1 cellular context compared by ENCODE assay signal in genomic region chr11:62725686-62726085, GRCh38.
A peak's percentile ranks its signal among the peaks of the same experiment; 100 is the strongest.
TF ChIP-seq lines count a peak whose summit lies in the region.

No MANE protein-coding gene starts in this region.

TF ChIP-seq in HepG2, 621 proteins besides CTCF, POLR2A, EP300 and RAD21:
- peak; percentile 14; the same call in 1 of the 2 replicates for TF ChIP-seq HNF1A (IDR thresholded peaks at IDR 0.05; ENCODE audit: low read depth)
- TF ChIP-seq HNF1A (CRISPR knock-in tag; IDR thresholded peaks at IDR 0.05; ENCODE audit: borderline replicate concordance) = no peak
- TF ChIP-seq CREM (IDR thresholded peaks at IDR 0.05) = peak; percentile 24; the same call in 1 of the 2 replicates
- no peak for TF ChIP-seq CREM (CRISPR knock-in tag; IDR thresholded peaks at IDR 0.05)
- TF ChIP-seq ZC3H13 (CRISPR knock-in tag; IDR thresholded peaks at IDR 0.05) = 0 out of 2 replicates have a peak, but pooled peaks have one; percentile 40
- no peak for TF ChIP-seq SATB2 (CRISPR knock-in tag; IDR thresholded peaks at IDR 0.05)
- no peak for TF ChIP-seq ZFP37 (CRISPR knock-in tag; IDR thresholded peaks at IDR 0.05; ENCODE audit: borderline replicate concordance)
- TF ChIP-seq, protein P1, sequence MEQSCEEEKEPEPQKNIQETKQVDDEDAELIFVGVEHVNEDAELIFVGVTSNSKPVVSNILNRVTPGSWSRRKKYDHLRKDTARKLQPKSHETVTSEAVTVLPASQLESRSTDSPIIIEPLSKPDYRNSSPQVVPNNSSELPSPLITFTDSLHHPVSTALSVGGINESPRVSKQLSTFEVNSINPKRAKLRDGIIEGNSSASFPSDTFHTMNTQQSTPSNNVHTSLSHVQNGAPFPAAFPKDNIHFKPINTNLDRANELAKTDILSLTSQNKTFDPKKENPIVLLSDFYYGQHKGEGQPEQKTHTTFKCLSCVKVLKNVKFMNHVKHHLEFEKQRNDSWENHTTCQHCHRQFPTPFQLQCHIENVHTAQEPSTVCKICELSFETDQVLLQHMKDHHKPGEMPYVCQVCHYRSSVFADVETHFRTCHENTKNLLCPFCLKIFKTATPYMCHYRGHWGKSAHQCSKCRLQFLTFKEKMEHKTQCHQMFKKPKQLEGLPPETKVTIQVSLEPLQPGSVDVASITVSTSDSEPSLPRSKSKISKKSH (CRISPR knock-in tag; IDR thresholded peaks at IDR 0.05; ENCODE audit: borderline replicate concordance) = no peak
- TF ChIP-seq GABPA (IDR thresholded peaks at IDR 0.05; ENCODE audit: low read depth, low read length) = no peak
- TF ChIP-seq GABPA (CRISPR knock-in tag; IDR thresholded peaks at IDR 0.05; ENCODE audit: low read depth) = 0 out of 2 replicates have a peak, but pooled peaks have one; percentile 15
- TF ChIP-seq MEIS1 (CRISPR knock-in tag; IDR thresholded peaks at IDR 0.05; ENCODE audit: borderline replicate concordance) = no peak
- TF ChIP-seq TCF12 (IDR thresholded peaks at IDR 0.05) = no peak
- no peak for TF ChIP-seq TCF12 (CRISPR knock-in tag; IDR thresholded peaks at IDR 0.05)
- TF ChIP-seq ZNF530 (CRISPR knock-in tag; IDR thresholded peaks at IDR 0.05; ENCODE audit: low read depth) = no peak
- no peak for TF ChIP-seq E2F5 (CRISPR knock-in tag; conservative IDR thresholded peaks at IDR 0.05)
- TF ChIP-seq, protein P2, sequence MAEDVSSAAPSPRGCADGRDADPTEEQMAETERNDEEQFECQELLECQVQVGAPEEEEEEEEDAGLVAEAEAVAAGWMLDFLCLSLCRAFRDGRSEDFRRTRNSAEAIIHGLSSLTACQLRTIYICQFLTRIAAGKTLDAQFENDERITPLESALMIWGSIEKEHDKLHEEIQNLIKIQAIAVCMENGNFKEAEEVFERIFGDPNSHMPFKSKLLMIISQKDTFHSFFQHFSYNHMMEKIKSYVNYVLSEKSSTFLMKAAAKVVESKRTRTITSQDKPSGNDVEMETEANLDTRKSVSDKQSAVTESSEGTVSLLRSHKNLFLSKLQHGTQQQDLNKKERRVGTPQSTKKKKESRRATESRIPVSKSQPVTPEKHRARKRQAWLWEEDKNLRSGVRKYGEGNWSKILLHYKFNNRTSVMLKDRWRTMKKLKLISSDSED (CRISPR knock-in tag; IDR thresholded peaks at IDR 0.05) = no peak
- no peak for TF ChIP-seq NFE2L1 (CRISPR knock-in tag; IDR thresholded peaks at IDR 0.05; ENCODE audit: borderline replicate concordance)
- TF ChIP-seq ZNF367 (CRISPR knock-in tag; IDR thresholded peaks at IDR 0.05; ENCODE audit: borderline replicate concordance) = no peak
- TF ChIP-seq ARNT (IDR thresholded peaks at IDR 0.05) = no peak
- TF ChIP-seq ZNF264 (CRISPR knock-in tag; IDR thresholded peaks at IDR 0.05) = peak; percentile 93; the same call in 1 of the 2 replicates
- TF ChIP-seq SMYD3 (CRISPR knock-in tag; IDR thresholded peaks at IDR 0.05) = no peak
- peak; percentile 36; the same call in 1 of the 2 replicates for TF ChIP-seq SAP130 (CRISPR knock-in tag; IDR thresholded peaks at IDR 0.05; ENCODE audit: low read depth)
- TF ChIP-seq, protein P3, sequence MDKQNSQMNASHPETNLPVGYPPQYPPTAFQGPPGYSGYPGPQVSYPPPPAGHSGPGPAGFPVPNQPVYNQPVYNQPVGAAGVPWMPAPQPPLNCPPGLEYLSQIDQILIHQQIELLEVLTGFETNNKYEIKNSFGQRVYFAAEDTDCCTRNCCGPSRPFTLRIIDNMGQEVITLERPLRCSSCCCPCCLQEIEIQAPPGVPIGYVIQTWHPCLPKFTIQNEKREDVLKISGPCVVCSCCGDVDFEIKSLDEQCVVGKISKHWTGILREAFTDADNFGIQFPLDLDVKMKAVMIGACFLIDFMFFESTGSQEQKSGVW (CRISPR knock-in tag; IDR thresholded peaks at IDR 0.05; ENCODE audit: borderline replicate concordance) = no peak
- no peak for TF ChIP-seq ERF (CRISPR knock-in tag; IDR thresholded peaks at IDR 0.05)
- no peak for TF ChIP-seq CCDC6 (CRISPR knock-in tag; IDR thresholded peaks at IDR 0.05)
- no peak for TF ChIP-seq ATF5 (CRISPR knock-in tag; IDR thresholded peaks at IDR 0.05; ENCODE audit: low read depth)
- no peak for TF ChIP-seq NCOA5 (CRISPR knock-in tag; IDR thresholded peaks at IDR 0.05)
- no peak for TF ChIP-seq ZBTB1 (CRISPR knock-in tag; IDR thresholded peaks at IDR 0.05; ENCODE audit: borderline replicate concordance)
- TF ChIP-seq POLR2AphosphoS5 (IDR thresholded peaks at IDR 0.05; ENCODE audit: low read depth, low read length) = peak; percentile 46
- no peak for TF ChIP-seq ZNF552 (CRISPR knock-in tag; IDR thresholded peaks at IDR 0.05; ENCODE audit: borderline replicate concordance)
- no peak for TF ChIP-seq ZNF570 (CRISPR knock-in tag; IDR thresholded peaks at IDR 0.05; ENCODE audit: borderline replicate concordance)
- TF ChIP-seq, protein P4, sequence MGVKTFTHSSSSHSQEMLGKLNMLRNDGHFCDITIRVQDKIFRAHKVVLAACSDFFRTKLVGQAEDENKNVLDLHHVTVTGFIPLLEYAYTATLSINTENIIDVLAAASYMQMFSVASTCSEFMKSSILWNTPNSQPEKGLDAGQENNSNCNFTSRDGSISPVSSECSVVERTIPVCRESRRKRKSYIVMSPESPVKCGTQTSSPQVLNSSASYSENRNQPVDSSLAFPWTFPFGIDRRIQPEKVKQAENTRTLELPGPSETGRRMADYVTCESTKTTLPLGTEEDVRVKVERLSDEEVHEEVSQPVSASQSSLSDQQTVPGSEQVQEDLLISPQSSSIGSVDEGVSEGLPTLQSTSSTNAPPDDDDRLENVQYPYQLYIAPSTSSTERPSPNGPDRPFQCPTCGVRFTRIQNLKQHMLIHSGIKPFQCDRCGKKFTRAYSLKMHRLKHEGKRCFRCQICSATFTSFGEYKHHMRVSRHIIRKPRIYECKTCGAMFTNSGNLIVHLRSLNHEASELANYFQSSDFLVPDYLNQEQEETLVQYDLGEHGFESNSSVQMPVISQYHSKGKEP (CRISPR knock-in tag; IDR thresholded peaks at IDR 0.05) = no peak
- TF ChIP-seq RFX5 (IDR thresholded peaks at IDR 0.05; ENCODE audit: low read depth, low read length) = no peak
- TF ChIP-seq, protein P5, sequence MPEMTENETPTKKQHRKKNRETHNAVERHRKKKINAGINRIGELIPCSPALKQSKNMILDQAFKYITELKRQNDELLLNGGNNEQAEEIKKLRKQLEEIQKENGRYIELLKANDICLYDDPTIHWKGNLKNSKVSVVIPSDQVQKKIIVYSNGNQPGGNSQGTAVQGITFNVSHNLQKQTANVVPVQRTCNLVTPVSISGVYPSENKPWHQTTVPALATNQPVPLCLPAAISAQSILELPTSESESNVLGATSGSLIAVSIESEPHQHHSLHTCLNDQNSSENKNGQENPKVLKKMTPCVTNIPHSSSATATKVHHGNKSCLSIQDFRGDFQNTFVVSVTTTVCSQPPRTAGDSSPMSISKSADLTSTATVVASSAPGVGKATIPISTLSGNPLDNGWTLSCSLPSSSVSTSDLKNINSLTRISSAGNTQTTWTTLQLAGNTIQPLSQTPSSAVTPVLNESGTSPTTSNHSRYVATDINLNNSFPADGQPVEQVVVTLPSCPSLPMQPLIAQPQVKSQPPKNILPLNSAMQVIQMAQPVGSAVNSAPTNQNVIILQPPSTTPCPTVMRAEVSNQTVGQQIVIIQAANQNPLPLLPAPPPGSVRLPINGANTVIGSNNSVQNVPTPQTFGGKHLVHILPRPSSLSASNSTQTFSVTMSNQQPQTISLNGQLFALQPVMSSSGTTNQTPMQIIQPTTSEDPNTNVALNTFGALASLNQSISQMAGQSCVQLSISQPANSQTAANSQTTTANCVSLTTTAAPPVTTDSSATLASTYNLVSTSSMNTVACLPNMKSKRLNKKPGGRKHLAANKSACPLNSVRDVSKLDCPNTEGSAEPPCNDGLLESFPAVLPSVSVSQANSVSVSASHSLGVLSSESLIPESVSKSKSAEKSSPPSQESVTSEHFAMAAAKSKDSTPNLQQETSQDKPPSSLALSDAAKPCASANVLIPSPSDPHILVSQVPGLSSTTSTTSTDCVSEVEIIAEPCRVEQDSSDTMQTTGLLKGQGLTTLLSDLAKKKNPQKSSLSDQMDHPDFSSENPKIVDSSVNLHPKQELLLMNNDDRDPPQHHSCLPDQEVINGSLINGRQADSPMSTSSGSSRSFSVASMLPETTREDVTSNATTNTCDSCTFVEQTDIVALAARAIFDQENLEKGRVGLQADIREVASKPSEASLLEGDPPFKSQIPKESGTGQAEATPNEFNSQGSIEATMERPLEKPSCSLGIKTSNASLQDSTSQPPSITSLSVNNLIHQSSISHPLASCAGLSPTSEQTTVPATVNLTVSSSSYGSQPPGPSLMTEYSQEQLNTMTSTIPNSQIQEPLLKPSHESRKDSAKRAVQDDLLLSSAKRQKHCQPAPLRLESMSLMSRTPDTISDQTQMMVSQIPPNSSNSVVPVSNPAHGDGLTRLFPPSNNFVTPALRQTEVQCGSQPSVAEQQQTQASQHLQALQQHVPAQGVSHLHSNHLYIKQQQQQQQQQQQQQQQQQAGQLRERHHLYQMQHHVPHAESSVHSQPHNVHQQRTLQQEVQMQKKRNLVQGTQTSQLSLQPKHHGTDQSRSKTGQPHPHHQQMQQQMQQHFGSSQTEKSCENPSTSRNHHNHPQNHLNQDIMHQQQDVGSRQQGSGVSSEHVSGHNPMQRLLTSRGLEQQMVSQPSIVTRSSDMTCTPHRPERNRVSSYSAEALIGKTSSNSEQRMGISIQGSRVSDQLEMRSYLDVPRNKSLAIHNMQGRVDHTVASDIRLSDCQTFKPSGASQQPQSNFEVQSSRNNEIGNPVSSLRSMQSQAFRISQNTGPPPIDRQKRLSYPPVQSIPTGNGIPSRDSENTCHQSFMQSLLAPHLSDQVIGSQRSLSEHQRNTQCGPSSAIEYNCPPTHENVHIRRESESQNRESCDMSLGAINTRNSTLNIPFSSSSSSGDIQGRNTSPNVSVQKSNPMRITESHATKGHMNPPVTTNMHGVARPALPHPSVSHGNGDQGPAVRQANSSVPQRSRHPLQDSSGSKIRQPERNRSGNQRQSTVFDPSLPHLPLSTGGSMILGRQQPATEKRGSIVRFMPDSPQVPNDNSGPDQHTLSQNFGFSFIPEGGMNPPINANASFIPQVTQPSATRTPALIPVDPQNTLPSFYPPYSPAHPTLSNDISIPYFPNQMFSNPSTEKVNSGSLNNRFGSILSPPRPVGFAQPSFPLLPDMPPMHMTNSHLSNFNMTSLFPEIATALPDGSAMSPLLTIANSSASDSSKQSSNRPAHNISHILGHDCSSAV (CRISPR knock-in tag; IDR thresholded peaks at IDR 0.05; ENCODE audit: borderline replicate concordance) = no peak
- no peak for TF ChIP-seq TCF7 (IDR thresholded peaks at IDR 0.05; ENCODE audit: low read depth)
- TF ChIP-seq ZNF780A (CRISPR knock-in tag; IDR thresholded peaks at IDR 0.05) = no peak
- no peak for TF ChIP-seq ZBTB21 (CRISPR knock-in tag; IDR thresholded peaks at IDR 0.05)
- no peak for TF ChIP-seq DR1 (CRISPR knock-in tag; IDR thresholded peaks at IDR 0.05)
- TF ChIP-seq TFE3 (CRISPR knock-in tag; IDR thresholded peaks at IDR 0.05) = no peak
